In the genomic region with DNA sequence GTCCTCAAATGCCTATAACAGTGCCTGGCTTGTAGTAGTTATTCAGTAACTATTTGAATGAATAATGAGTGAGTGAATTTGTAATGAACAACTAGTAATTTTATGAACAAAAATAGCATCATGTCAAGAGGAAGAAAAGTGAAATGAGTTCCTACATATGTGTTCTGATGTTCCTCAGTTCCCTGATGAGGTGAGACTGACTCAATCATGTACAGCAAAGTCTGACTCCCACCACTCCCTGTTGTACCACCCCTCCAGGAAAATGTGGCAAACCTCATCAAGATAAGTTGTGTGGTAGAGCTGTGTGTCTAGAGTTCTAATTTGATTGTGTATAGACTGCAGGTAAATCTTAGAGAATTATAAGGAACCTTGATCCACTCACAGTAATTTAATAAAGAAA, we compare ENCODE assay signal across 24 cellular contexts.
DNase-seq lines count a peak whose midpoint lies in the region; ATAC-seq and TF ChIP-seq lines count a peak whose summit lies in the region.
"Had no signal": no experiment of that assay in that cellular context is flagged by ENCODE, and none has a peak within 500 bp of the region (broad histone marks: within the 10 kb centered on the region; RNA-seq: fewer than 3 reads in every experiment).

No MANE protein-coding gene starts in this region.

- intact Hi-C loops in CD4-positive, alpha-beta T cell (cut with DNase I, micrococcal nuclease) = no loop called here
- intact Hi-C loops in naive thymus-derived CD4-positive, alpha-beta T cell (cut with micrococcal nuclease) = no loop called here

- POLR2A ChIA-PET in CD4-positive, alpha-beta T cell (lab: Charles Lee) = no interaction called here
- POLR2A ChIA-PET in naive thymus-derived CD4-positive, alpha-beta T cell (lab: Charles Lee) = no interaction called here

- no peaks in the 10 kb centered on the region for H3K27me3 Mint-ChIP-seq in activated T-cell treated with anti-CD3 and anti-CD28 coated beads, Interleukin-2, amount 50 U/mL, for 4 hours (ENCODE audit: low read depth)
- no peaks in the 10 kb centered on the region for H3K27me3 Mint-ChIP-seq in CD4-positive, alpha-beta T cell
- H3K27me3 Mint-ChIP-seq in naive thymus-derived CD4-positive, alpha-beta T cell = no peaks in the 10 kb centered on the region
- H3K27me3 Mint-ChIP-seq in activated naive CD8-positive, alpha-beta T cell treated with anti-CD3 and anti-CD28 coated beads, Interleukin-2, amount 50 U/mL, for 24 hours = no peaks in the 10 kb centered on the region
- H3K27me3 Mint-ChIP-seq: CD4-positive, alpha-beta memory T cell had no signal

- peak overlapping the region; percentile 27 for H3K27ac Mint-ChIP-seq in CD4-positive, alpha-beta T cell
- H3K27ac Mint-ChIP-seq in naive thymus-derived CD4-positive, alpha-beta T cell = peak overlapping the region in 8 of 9 donors; percentile 25 to 88 (median 63)
- no peak overlapping the region for H3K27ac Mint-ChIP-seq in activated naive CD8-positive, alpha-beta T cell treated with anti-CD3 and anti-CD28 coated beads, Interleukin-2, amount 50 U/mL, for 24 hours

- H3K36me3 Mint-ChIP-seq in activated T-cell treated with anti-CD3 and anti-CD28 coated beads, Interleukin-2, amount 50 U/mL, for 4 hours (ENCODE audit: insufficient read depth) = no peaks in the 10 kb centered on the region
- no peaks in the 10 kb centered on the region for H3K36me3 Mint-ChIP-seq in CD4-positive, alpha-beta T cell (ENCODE audit: low read depth)
- H3K36me3 Mint-ChIP-seq in naive thymus-derived CD4-positive, alpha-beta T cell = peaks cover 0 to 18% (median 5%) of the 10 kb centered on the region in 5 donors
- peaks cover 2% of the 10 kb centered on the region for H3K36me3 Mint-ChIP-seq in activated naive CD8-positive, alpha-beta T cell treated with anti-CD3 and anti-CD28 coated beads, Interleukin-2, amount 50 U/mL, for 24 hours (ENCODE audit: low read depth)
- H3K36me3 Mint-ChIP-seq: CD4-positive, alpha-beta memory T cell had no signal

- H3K4me1 ChIP-seq in naive thymus-derived CD4-positive, alpha-beta T cell (ENCODE audit: control insufficient read depth in 2 of 2, insufficient read depth in 2 of 2, low read length in 2 of 2) = peaks cover 0 to 3% of the 10 kb centered on the region in 2 donors
- H3K4me1 ChIP-seq: A549; BLaER1 treated with 17β-estradiol and CSF1 and Interleukin-3, amounts not matched to agents 10 nM and 100 nM; SJSA1 had no signal

- H3K27me3 ChIP-seq in CD4-positive, alpha-beta T cell (ENCODE audit: control insufficient read depth, insufficient read depth, low read length) = no peaks in the 10 kb centered on the region
- no peaks in the 10 kb centered on the region for H3K27me3 ChIP-seq in naive thymus-derived CD4-positive, alpha-beta T cell (ENCODE audit: control insufficient read depth in 2 of 2, insufficient read depth in 2 of 2, low read length in 2 of 2)
- H3K27me3 ChIP-seq: BLaER1 treated with 17β-estradiol and CSF1 and Interleukin-3, amounts not matched to agents 10 nM and 100 nM; SJSA1 had no signal

- H3K27ac ChIP-seq in CD4-positive, alpha-beta T cell (ENCODE audit: low read depth, low read length) = no peak overlapping the region
- no peak overlapping the region for H3K27ac ChIP-seq in naive thymus-derived CD4-positive, alpha-beta T cell (ENCODE audit: low read depth, low read length)
- H3K27ac ChIP-seq: A549; BLaER1 treated with 17β-estradiol and CSF1 and Interleukin-3, amounts not matched to agents 10 nM and 100 nM; HL-60; SJSA1 had no signal

- H3K9me3 ChIP-seq in CD4-positive, alpha-beta T cell (ENCODE audit: control insufficient read depth, low read length) = no peaks in the 10 kb centered on the region
- H3K9me3 ChIP-seq in naive thymus-derived CD4-positive, alpha-beta T cell (ENCODE audit: control insufficient read depth in 2 of 3, low read length in 3 of 3) = no peaks in the 10 kb centered on the region
- H3K9me3 ChIP-seq: A549, SJSA1 had no signal

- ATAC-seq in activated T-cell treated with anti-CD3 and anti-CD28 coated beads, Interleukin-2, amount 50 U/mL, for 4 hours = peak; percentile 58 to 59
- ATAC-seq in CD4-positive, alpha-beta T cell (ENCODE audit: poor library complexity) = no peak
- ATAC-seq in GM18861 (IDR thresholded peaks at IDR 0.05; ENCODE audit: unreplicated experiment) = peak; percentile 45
- no peak for ATAC-seq in naive thymus-derived CD4-positive, alpha-beta T cell
- no peak for ATAC-seq in activated naive CD8-positive, alpha-beta T cell treated with anti-CD3 and anti-CD28 coated beads, Interleukin-2, amount 50 U/mL, for 24 hours
- ATAC-seq: A549, HCT116 had no signal

- H3K36me3 ChIP-seq in naive thymus-derived CD4-positive, alpha-beta T cell (ENCODE audit: control insufficient read depth in 2 of 3, insufficient read depth in 3 of 3, low read length in 3 of 3) = no peaks in the 10 kb centered on the region
- H3K36me3 ChIP-seq: BLaER1 treated with 17β-estradiol and CSF1 and Interleukin-3, amounts not matched to agents 10 nM and 100 nM; SJSA1 had no signal

- no peak for DNase-seq in activated T-cell treated with anti-CD3 and anti-CD28 coated beads, Interleukin-2, amount 50 U/mL, for 4 hours
- DNase-seq in activated T-cell treated with anti-CD3 and anti-CD28 coated beads, Interleukin-2, amount 50 U/mL, for 48 hours = no peak
- no peak for DNase-seq in CD4-positive, alpha-beta T cell
- no peak for DNase-seq in naive thymus-derived CD4-positive, alpha-beta T cell
- no peak for DNase-seq in activated naive CD8-positive, alpha-beta T cell treated with anti-CD3 and anti-CD28 coated beads, Interleukin-2, amount 50 U/mL, for 24 hours
- DNase-seq in HPDE6-E6E7 (ENCODE audit: extremely low spot score) = no peak
- DNase-seq: AML-193; CD4-positive, alpha-beta memory T cell; COR-L47; DMS53; NCI-H1048; NCI-H1417; NCI-H1694 treated with DMSO at 0.1 percent for 48 hours; NCI-H2081; NCI-H2227 treated with DMSO at 0.1 percent for 48 hours; NCI-H526 treated with DMSO at 0.1 percent for 48 hours; Right ventricle myocardium superior; RPMI8226 had no signal

- no peak for TF ChIP-seq CTCF in CD4-positive, alpha-beta T cell (IDR thresholded peaks at IDR 0.05)

- H3K4me3 ChIP-seq in naive thymus-derived CD4-positive, alpha-beta T cell (ENCODE audit: low read length) = no peak overlapping the region
- H3K4me3 ChIP-seq: A549; BLaER1 treated with 17β-estradiol and CSF1 and Interleukin-3, amounts not matched to agents 10 nM and 100 nM; SJSA1 had no signal

- H3K9me3 Mint-ChIP-seq in activated T-cell treated with anti-CD3 and anti-CD28 coated beads, Interleukin-2, amount 50 U/mL, for 4 hours = no peaks in the 10 kb centered on the region
- peaks cover 1% of the 10 kb centered on the region for H3K9me3 Mint-ChIP-seq in CD4-positive, alpha-beta T cell
- peaks cover 0 to 5% (median 0%) of the 10 kb centered on the region in 11 donors for H3K9me3 Mint-ChIP-seq in naive thymus-derived CD4-positive, alpha-beta T cell
- peaks cover 8% of the 10 kb centered on the region for H3K9me3 Mint-ChIP-seq in activated naive CD8-positive, alpha-beta T cell treated with anti-CD3 and anti-CD28 coated beads, Interleukin-2, amount 50 U/mL, for 24 hours

- no peak overlapping the region for H3K4me3 Mint-ChIP-seq in activated T-cell treated with anti-CD3 and anti-CD28 coated beads, Interleukin-2, amount 50 U/mL, for 4 hours
- no peak overlapping the region for H3K4me3 Mint-ChIP-seq in CD4-positive, alpha-beta T cell
- H3K4me3 Mint-ChIP-seq in naive thymus-derived CD4-positive, alpha-beta T cell = peak overlapping the region in 5 of 10 donors; percentile 40 to 85 (median 65)
- H3K4me3 Mint-ChIP-seq in activated naive CD8-positive, alpha-beta T cell treated with anti-CD3 and anti-CD28 coated beads, Interleukin-2, amount 50 U/mL, for 24 hours = no peak overlapping the region

- peaks cover 12% of the 10 kb centered on the region for H3K4me1 Mint-ChIP-seq in activated T-cell treated with anti-CD3 and anti-CD28 coated beads, Interleukin-2, amount 50 U/mL, for 4 hours (ENCODE audit: low read depth)
- H3K4me1 Mint-ChIP-seq in CD4-positive, alpha-beta T cell (ENCODE audit: low read depth) = peaks cover 14% of the 10 kb centered on the region
- peaks cover 5 to 14% (median 13%) of the 10 kb centered on the region in 7 donors for H3K4me1 Mint-ChIP-seq in naive thymus-derived CD4-positive, alpha-beta T cell
- peaks cover 9% of the 10 kb centered on the region for H3K4me1 Mint-ChIP-seq in activated naive CD8-positive, alpha-beta T cell treated with anti-CD3 and anti-CD28 coated beads, Interleukin-2, amount 50 U/mL, for 24 hours

- CTCF ChIA-PET in CD4-positive, alpha-beta T cell (lab: Charles Lee) = no interaction called here
- CTCF ChIA-PET in naive thymus-derived CD4-positive, alpha-beta T cell (lab: Charles Lee) = interaction anchor here (0.6 to 1.2 kb wide), 3 partner anchors 118 to 1450 kb away, joined by 3 to 4 read pairs (median 4); no protein-coding TSS in a partner anchor

Comparison
In these comparisons a context has a peak if more than half of its experiments do, and no peak if none do; other contexts are left out.
1. ATAC-seq: peak in activated T-cell treated with anti-CD3 and anti-CD28 coated beads, Interleukin-2, amount 50 U/mL, for 4 hours (2 of 2) and GM18861 (single experiment); none in CD4-positive, alpha-beta T cell (single experiment), naive thymus-derived CD4-positive, alpha-beta T cell (single experiment) and activated naive CD8-positive, alpha-beta T cell treated with anti-CD3 and anti-CD28 coated beads, Interleukin-2, amount 50 U/mL, for 24 hours (single experiment).